12 cellular contexts compared by ENCODE assay signal in genomic region chr9:130022566-130023146, GRCh38. TPM values are rescaled to one million over a fixed set of nuclear protein-coding genes. Genes with fewer than 3 reads are reported as not detected.
A peak's percentile ranks its signal among the peaks of the same experiment; 100 is the strongest.
DNase-seq lines count a peak whose midpoint lies in the region; ATAC-seq and TF ChIP-seq lines count a peak whose summit lies in the region.
"Had no signal": no experiment of that assay in that cellular context is flagged by ENCODE, and none has a peak within 500 bp of the region (broad histone marks: within the 10 kb centered on the region; RNA-seq: fewer than 3 reads in every experiment).

No MANE protein-coding gene starts in this region.

- H3K4me2 ChIP-seq in OCI-LY3 (ENCODE audit: low read length) (peak overlapping the region; percentile 84), osteoblast (ENCODE audit: insufficient read depth, low read length) (no peak overlapping the region)

- H3K27me3 ChIP-seq in OCI-LY3 (ENCODE audit: low read depth, low read length) (no peaks in the 10 kb centered on the region), osteoblast (ENCODE audit: insufficient read depth, low read length) (no peaks in the 10 kb centered on the region)

- H3K27ac Mint-ChIP-seq in activated CD4-positive, alpha-beta T cell treated with anti-CD3 and anti-CD28 coated beads for 36 hours: peak overlapping the region; percentile 92
- H3K27ac Mint-ChIP-seq in effector memory CD8-positive, alpha-beta T cell: peak overlapping the region; percentile 87 to 96

- H3K9ac ChIP-seq in OCI-LY3 (ENCODE audit: low read length): peak overlapping the region; percentile 82

- H4K20me1 ChIP-seq in OCI-LY3 (ENCODE audit: insufficient read depth, low read length) (peaks cover 61% of the 10 kb centered on the region), osteoblast (ENCODE audit: insufficient read depth, low read length) (peaks cover 19% of the 10 kb centered on the region)

- H3K4me3 ChIP-seq in OCI-LY3 (ENCODE audit: low read length) (peak overlapping the region; percentile 69), osteoblast (ENCODE audit: insufficient read depth, low read length) (no peak overlapping the region)
- H3K4me3 ChIP-seq: thoracic aorta had no signal

- ATAC-seq in activated CD4-positive, alpha-beta T cell treated with anti-CD3 and anti-CD28 coated beads for 36 hours: no peak
- ATAC-seq in effector memory CD8-positive, alpha-beta T cell (replicated peaks): peak; percentile 16
- no peak for ATAC-seq in stimulated activated naive CD8-positive, alpha-beta T cell treated with anti-CD3 and anti-CD28 coated beads, Interleukin-15, Interleukin-2, amounts not matched to agents 100 U/mL and 50 U/mL, for 24 hours

- peaks cover 97% of the 10 kb centered on the region for H3K4me1 Mint-ChIP-seq in activated CD4-positive, alpha-beta T cell treated with anti-CD3 and anti-CD28 coated beads for 36 hours
- H3K4me1 Mint-ChIP-seq in effector memory CD8-positive, alpha-beta T cell (ENCODE audit: low read depth in 2 of 2): peaks cover 56 to 74% of the 10 kb centered on the region in 2 donors

- POLR2A ChIA-PET in activated CD4-positive, alpha-beta T cell treated with anti-CD3 and anti-CD28 coated beads for 36 hours (lab: Charles Lee): interaction anchor here (0.5 to 1.5 kb wide), 18 partner anchors 12 to 134 kb away, joined by 3 to 8 read pairs (median 5); no protein-coding TSS in a partner anchor

- no peaks in the 10 kb centered on the region for H3K27me3 Mint-ChIP-seq in activated CD4-positive, alpha-beta T cell treated with anti-CD3 and anti-CD28 coated beads for 36 hours
- H3K27me3 Mint-ChIP-seq in effector memory CD8-positive, alpha-beta T cell: no peaks in the 10 kb centered on the region

- CTCF ChIA-PET in activated CD4-positive, alpha-beta T cell treated with anti-CD3 and anti-CD28 coated beads for 36 hours (lab: Charles Lee): interaction anchor here (0.7 to 1.1 kb wide), 4 partner anchors 13 to 136 kb away, joined by 3 to 6 read pairs (median 4); no protein-coding TSS in a partner anchor

- no peaks in the 10 kb centered on the region for H3K9me3 Mint-ChIP-seq in activated CD4-positive, alpha-beta T cell treated with anti-CD3 and anti-CD28 coated beads for 36 hours (ENCODE audit: low read depth)
- no peaks in the 10 kb centered on the region for H3K9me3 Mint-ChIP-seq in effector memory CD8-positive, alpha-beta T cell

- peaks cover 93% of the 10 kb centered on the region for H3K4me1 ChIP-seq in OCI-LY3 (ENCODE audit: low read length)
- peaks cover 10% of the 10 kb centered on the region for H3K4me1 ChIP-seq in osteoblast (ENCODE audit: insufficient read depth, low read length)

- intact Hi-C loops in activated CD4-positive, alpha-beta T cell treated with anti-CD3 and anti-CD28 coated beads for 36 hours (cut with DNase I, micrococcal nuclease): loop anchor here in 1 of 2 experiments (2.0 to 5.0 kb wide), 3 partner anchors 14 to 90 kb away; no protein-coding TSS in a partner anchor

- no peaks in the 10 kb centered on the region for H3K9me3 ChIP-seq in OCI-LY3 (ENCODE audit: insufficient read depth, low read length)
- no peaks in the 10 kb centered on the region for H3K9me3 ChIP-seq in osteoblast (ENCODE audit: low read depth, low read length)
- H3K9me3 ChIP-seq: thoracic aorta had no signal

- DNase-seq in activated CD4-positive, alpha-beta T cell treated with anti-CD3 and anti-CD28 coated beads for 36 hours: no peak
- DNase-seq in activated CD4-positive, alpha-beta T cell treated with anti-CD3 and anti-CD28 coated beads, Interleukin-2, amount 50 U/mL, for 4 hours: no peak
- DNase-seq in effector memory CD8-positive, alpha-beta T cell: no peak
- peak; percentile 4 for DNase-seq in stimulated activated naive CD8-positive, alpha-beta T cell treated with anti-CD3 and anti-CD28 coated beads, Interleukin-15, Interleukin-2, amounts not matched to agents 100 U/mL and 50 U/mL, for 24 hours
- DNase-seq in osteoblast (ENCODE audit: insufficient read length, low spot score, missing footprints): no peak
- no peak for DNase-seq in NK-92 (lab: John Stamatoyannopoulos, UW; ENCODE audit: unreplicated experiment)
- DNase-seq in NCI-H345 treated with DMSO at 0.1 percent for 48 hours (lab: John Stamatoyannopoulos, UW; ENCODE audit: unreplicated experiment): no peak
- DNase-seq: activated CD4-positive, CD25-positive, alpha-beta regulatory T cell; dermis blood vessel endothelial cell; foreskin fibroblast had no signal

- TF ChIP-seq CTCF in OCI-LY3 (IDR thresholded peaks at IDR 0.05; ENCODE audit: low read depth, low read length) (no peak), osteoblast (IDR thresholded peaks at IDR 0.05; ENCODE audit: extremely low read depth, low read depth, low read length) (no peak)

- peak overlapping the region; percentile 99 for H3K27ac ChIP-seq in OCI-LY3 (ENCODE audit: low read length)
- H3K27ac ChIP-seq in osteoblast (ENCODE audit: low read depth, low read length): no peak overlapping the region

- H3K36me3 Mint-ChIP-seq in activated CD4-positive, alpha-beta T cell treated with anti-CD3 and anti-CD28 coated beads for 36 hours (ENCODE audit: low read depth): peaks cover 65% of the 10 kb centered on the region
- peaks cover 59% of the 10 kb centered on the region for H3K36me3 Mint-ChIP-seq in effector memory CD8-positive, alpha-beta T cell (ENCODE audit: insufficient read depth)

- H2AFZ ChIP-seq in OCI-LY3 (ENCODE audit: low read depth, low read length): no peak overlapping the region
- no peak overlapping the region for H2AFZ ChIP-seq in osteoblast (ENCODE audit: low read length)

- H3K79me2 ChIP-seq in OCI-LY3 (ENCODE audit: low read length) (peaks cover 99% of the 10 kb centered on the region), osteoblast (ENCODE audit: insufficient read depth, low read length) (peaks cover 34% of the 10 kb centered on the region)

- H3K4me3 Mint-ChIP-seq in activated CD4-positive, alpha-beta T cell treated with anti-CD3 and anti-CD28 coated beads for 36 hours: peak overlapping the region; percentile 50
- H3K4me3 Mint-ChIP-seq in effector memory CD8-positive, alpha-beta T cell: peak overlapping the region; percentile 52 to 69

- H3K36me3 ChIP-seq in OCI-LY3 (replicated peaks; ENCODE audit: low read depth, low read length) (peaks cover 45% of the 10 kb centered on the region), osteoblast (ENCODE audit: insufficient read depth, low read length) (no peaks in the 10 kb centered on the region)
- H3K36me3 ChIP-seq: thoracic aorta had no signal

RNA-seq across cellular contexts. Expression of gene FNBP1, which starts 20.3 kb away (rescaled TPM):
- 100 to 1,000 TPM; 254 to 354 TPM for total RNA-seq in activated CD4-positive, alpha-beta T cell treated with anti-CD3 and anti-CD28 coated beads for 36 hours
- 31.8 and 35.9 TPM in 2 replicates for total RNA-seq in osteoblast

RNA-seq across cellular contexts. Expression of gene GPR107, which starts 31.1 kb away (rescaled TPM):
- total RNA-seq in activated CD4-positive, alpha-beta T cell treated with anti-CD3 and anti-CD28 coated beads for 36 hours: 10 to 100 TPM; 17.7 to 19.7 TPM
- 25.3 and 30.1 TPM in 2 replicates for total RNA-seq in osteoblast
